ENCODE assay signal across 22 cellular contexts in genomic region chr10:127524229-127524628, GRCh38. TPM values are rescaled to one million over a fixed set of nuclear protein-coding genes. Genes with fewer than 3 reads are reported as not detected.
DNase-seq lines count a peak whose midpoint lies in the region; ATAC-seq and TF ChIP-seq lines count a peak whose summit lies in the region.
"Had no signal": no experiment of that assay in that cellular context is flagged by ENCODE, and none has a peak within 500 bp of the region (broad histone marks: within the 10 kb centered on the region; RNA-seq: fewer than 3 reads in every experiment).

No MANE protein-coding gene starts in this region.

- H2BK120ac ChIP-seq in mesendoderm (ENCODE audit: low read depth, low read length) = no peak overlapping the region

- H3K79me2 ChIP-seq in mesendoderm (ENCODE audit: control insufficient read depth, insufficient read depth, low read length) = no peaks in the 10 kb centered on the region

- WGBS in mesendoderm (ENCODE audit: extremely low coverage, insufficient coverage, low lambda C conversion rate) = no CpG with 5 or more reads among the region's 1 CpG

- in situ Hi-C loops in brain microvascular endothelial cell (cut with HindIII; ENCODE audit: low pct_ligation_motif_present, low sequenced_read_pairs) = no loop called here

- H3K79me1 ChIP-seq in mesendoderm (ENCODE audit: low read length) = no peaks in the 10 kb centered on the region

- no peak overlapping the region for H2AK5ac ChIP-seq in mesendoderm (ENCODE audit: low read length)

- no peak overlapping the region for H3K4me3 ChIP-seq in brain microvascular endothelial cell (ENCODE audit: low read depth, low read length)
- no peak overlapping the region for H3K4me3 ChIP-seq in mesendoderm (ENCODE audit: low read length)
- H3K4me3 ChIP-seq: coronary artery, pancreas had no signal

- peak; percentile 29 for TF ChIP-seq CTCF in brain microvascular endothelial cell (IDR thresholded peaks at IDR 0.05; ENCODE audit: low read depth, low read length, missing control alignments)

- H4K5ac ChIP-seq in mesendoderm (ENCODE audit: low read length) = no peak overlapping the region

- ATAC-seq in GM21619 (IDR thresholded peaks at IDR 0.05; ENCODE audit: unreplicated experiment) (no peak), GM18909 (IDR thresholded peaks at IDR 0.05; ENCODE audit: poor library complexity, unreplicated experiment) (no peak)
- ATAC-seq in stimulated activated naive CD8-positive, alpha-beta T cell treated with anti-CD3 and anti-CD28 coated beads, Interleukin-15, Interleukin-2, amounts not matched to agents 100 U/mL and 50 U/mL, for 24 hours = no peak
- ATAC-seq: pancreas had no signal

- no peak overlapping the region for H3K18ac ChIP-seq in mesendoderm (ENCODE audit: low read length)

- peak; percentile 44 for DNase-seq in D341Med (ENCODE audit: low spot score)
- DNase-seq in NAMALWA (ENCODE audit: low spot score) = peak; percentile 8
- no peak for DNase-seq in brain microvascular endothelial cell
- peak; percentile 75 for DNase-seq in mesendoderm
- no peak for DNase-seq in NCI-H187 (lab: John Stamatoyannopoulos, UW)
- no peak for DNase-seq in stimulated activated naive CD8-positive, alpha-beta T cell treated with anti-CD3 and anti-CD28 coated beads, Interleukin-15, Interleukin-2, amounts not matched to agents 100 U/mL and 50 U/mL, for 24 hours
- DNase-seq: activated CD4-positive, alpha-beta T cell treated with anti-CD3 and anti-CD28 coated beads, Interleukin-2, amount 50 U/mL, for 4 hours; activated naive CD4-positive, alpha-beta T cell treated with anti-CD3 and anti-CD28 coated beads, Interleukin-2, amount 10 ng/mL, durations not matched to agents 7 days and 5 days; GF-D8; HFFc6; Kasumi-1; NCI-H1417; NCI-H2171; NCI-H774; pancreas; stimulated activated CD4-positive, alpha-beta T cell treated with anti-CD3 and anti-CD28 coated beads, Interleukin-4, amount 100 ng/mL, for 24 hours had no signal

- no peak overlapping the region for H2BK15ac ChIP-seq in mesendoderm (replicated peaks; ENCODE audit: low read depth)

- no peak overlapping the region for H3K23ac ChIP-seq in mesendoderm (ENCODE audit: low read length)

- no peak overlapping the region for H2BK5ac ChIP-seq in mesendoderm (ENCODE audit: low read length)

- peaks cover 2% of the 10 kb centered on the region for H3K4me1 ChIP-seq in mesendoderm (ENCODE audit: control insufficient read depth, low read depth, low read length)
- H3K4me1 ChIP-seq: foreskin keratinocyte, pancreas had no signal

- H3K4me2 ChIP-seq in mesendoderm (ENCODE audit: low read length) = no peak overlapping the region

- H3K27ac ChIP-seq in brain microvascular endothelial cell = no peak overlapping the region
- no peak overlapping the region for H3K27ac ChIP-seq in mesendoderm (ENCODE audit: low read depth, low read length)
- H3K27ac ChIP-seq: coronary artery, foreskin keratinocyte, pancreas had no signal

- no peak overlapping the region for H3K56ac ChIP-seq in mesendoderm (ENCODE audit: low read length)

- no peak overlapping the region for H3K9ac ChIP-seq in mesendoderm (ENCODE audit: low read length)

- H3K27me3 ChIP-seq in brain microvascular endothelial cell (replicated peaks) (no peaks in the 10 kb centered on the region), mesendoderm (ENCODE audit: insufficient read depth, low read length, poor library complexity) (no peaks in the 10 kb centered on the region)
- H3K27me3 ChIP-seq: foreskin keratinocyte, pancreas had no signal

- no peak overlapping the region for H4K8ac ChIP-seq in mesendoderm (ENCODE audit: low read depth, low read length)

- no peaks in the 10 kb centered on the region for H3K36me3 ChIP-seq in brain microvascular endothelial cell (replicated peaks)
- H3K36me3 ChIP-seq in mesendoderm (ENCODE audit: control insufficient read depth, insufficient read depth, low read length) = no peaks in the 10 kb centered on the region
- H3K36me3 ChIP-seq: pancreas had no signal

- H3K4ac ChIP-seq in mesendoderm (ENCODE audit: low read depth, low read length) = no peak overlapping the region

RNA-seq across cellular contexts. Expression of gene NPS, which starts 24.9 kb away (rescaled TPM):
- polyA plus RNA-seq in mesendoderm (2013, experiment 1 of 2) = not detected
- polyA plus RNA-seq in mesendoderm (2013, experiment 2 of 2) = not detected
- polyA plus RNA-seq: endothelial cell of umbilical vein, foreskin keratinocyte, liver, pancreas had no signal

Comparison
In these comparisons a context has a peak if more than half of its experiments do, and no peak if none do; other contexts are left out.
1. DNase-seq: peak in D341Med (single experiment), NAMALWA (single experiment) and mesendoderm (single experiment); none in brain microvascular endothelial cell (single experiment), NCI-H187 (0 of 2) and stimulated activated naive CD8-positive, alpha-beta T cell treated with anti-CD3 and anti-CD28 coated beads, Interleukin-15, Interleukin-2, amounts not matched to agents 100 U/mL and 50 U/mL, for 24 hours (single experiment).